Comparison of ENCODE assay signal across 3 cellular contexts in the genomic region with DNA sequence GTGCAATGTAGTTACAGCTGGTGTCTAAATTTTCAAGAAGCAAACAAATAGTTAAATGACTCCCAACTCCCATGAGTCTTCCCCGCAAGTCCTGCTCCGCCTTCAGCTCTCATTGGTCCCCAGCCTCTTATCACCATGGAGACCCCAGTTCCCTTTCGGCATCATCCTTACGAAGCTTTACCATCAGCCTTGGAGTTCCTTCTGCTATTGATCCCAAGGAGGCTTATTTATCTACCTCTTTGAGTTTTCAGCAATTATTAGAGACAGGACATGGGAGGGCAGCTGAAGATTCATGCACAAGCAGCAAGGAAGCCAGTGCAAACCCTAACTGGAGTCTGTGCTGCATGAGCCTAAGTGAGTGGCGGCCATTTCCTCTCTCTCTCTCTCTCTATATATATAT.
TF ChIP-seq lines count a peak whose summit lies in the region.

No MANE protein-coding gene starts in this region.

TF ChIP-seq in GM23338, 12 proteins besides CTCF, POLR2A, EP300 and RAD21 (continues in another document):
- TF ChIP-seq EZH2phosphoT487 (IDR thresholded peaks at IDR 0.05; ENCODE audit: unreplicated experiment) (no peak), NANOG (IDR thresholded peaks at IDR 0.05; ENCODE audit: borderline replicate concordance) (no peak), POLR2AphosphoS5 (IDR thresholded peaks at IDR 0.05; ENCODE audit: low read depth) (no peak), CREB1 (CRISPR knock-in tag; IDR thresholded peaks at IDR 0.05; ENCODE audit: low read depth) (no peak)
- TF ChIP-seq, protein P1, sequence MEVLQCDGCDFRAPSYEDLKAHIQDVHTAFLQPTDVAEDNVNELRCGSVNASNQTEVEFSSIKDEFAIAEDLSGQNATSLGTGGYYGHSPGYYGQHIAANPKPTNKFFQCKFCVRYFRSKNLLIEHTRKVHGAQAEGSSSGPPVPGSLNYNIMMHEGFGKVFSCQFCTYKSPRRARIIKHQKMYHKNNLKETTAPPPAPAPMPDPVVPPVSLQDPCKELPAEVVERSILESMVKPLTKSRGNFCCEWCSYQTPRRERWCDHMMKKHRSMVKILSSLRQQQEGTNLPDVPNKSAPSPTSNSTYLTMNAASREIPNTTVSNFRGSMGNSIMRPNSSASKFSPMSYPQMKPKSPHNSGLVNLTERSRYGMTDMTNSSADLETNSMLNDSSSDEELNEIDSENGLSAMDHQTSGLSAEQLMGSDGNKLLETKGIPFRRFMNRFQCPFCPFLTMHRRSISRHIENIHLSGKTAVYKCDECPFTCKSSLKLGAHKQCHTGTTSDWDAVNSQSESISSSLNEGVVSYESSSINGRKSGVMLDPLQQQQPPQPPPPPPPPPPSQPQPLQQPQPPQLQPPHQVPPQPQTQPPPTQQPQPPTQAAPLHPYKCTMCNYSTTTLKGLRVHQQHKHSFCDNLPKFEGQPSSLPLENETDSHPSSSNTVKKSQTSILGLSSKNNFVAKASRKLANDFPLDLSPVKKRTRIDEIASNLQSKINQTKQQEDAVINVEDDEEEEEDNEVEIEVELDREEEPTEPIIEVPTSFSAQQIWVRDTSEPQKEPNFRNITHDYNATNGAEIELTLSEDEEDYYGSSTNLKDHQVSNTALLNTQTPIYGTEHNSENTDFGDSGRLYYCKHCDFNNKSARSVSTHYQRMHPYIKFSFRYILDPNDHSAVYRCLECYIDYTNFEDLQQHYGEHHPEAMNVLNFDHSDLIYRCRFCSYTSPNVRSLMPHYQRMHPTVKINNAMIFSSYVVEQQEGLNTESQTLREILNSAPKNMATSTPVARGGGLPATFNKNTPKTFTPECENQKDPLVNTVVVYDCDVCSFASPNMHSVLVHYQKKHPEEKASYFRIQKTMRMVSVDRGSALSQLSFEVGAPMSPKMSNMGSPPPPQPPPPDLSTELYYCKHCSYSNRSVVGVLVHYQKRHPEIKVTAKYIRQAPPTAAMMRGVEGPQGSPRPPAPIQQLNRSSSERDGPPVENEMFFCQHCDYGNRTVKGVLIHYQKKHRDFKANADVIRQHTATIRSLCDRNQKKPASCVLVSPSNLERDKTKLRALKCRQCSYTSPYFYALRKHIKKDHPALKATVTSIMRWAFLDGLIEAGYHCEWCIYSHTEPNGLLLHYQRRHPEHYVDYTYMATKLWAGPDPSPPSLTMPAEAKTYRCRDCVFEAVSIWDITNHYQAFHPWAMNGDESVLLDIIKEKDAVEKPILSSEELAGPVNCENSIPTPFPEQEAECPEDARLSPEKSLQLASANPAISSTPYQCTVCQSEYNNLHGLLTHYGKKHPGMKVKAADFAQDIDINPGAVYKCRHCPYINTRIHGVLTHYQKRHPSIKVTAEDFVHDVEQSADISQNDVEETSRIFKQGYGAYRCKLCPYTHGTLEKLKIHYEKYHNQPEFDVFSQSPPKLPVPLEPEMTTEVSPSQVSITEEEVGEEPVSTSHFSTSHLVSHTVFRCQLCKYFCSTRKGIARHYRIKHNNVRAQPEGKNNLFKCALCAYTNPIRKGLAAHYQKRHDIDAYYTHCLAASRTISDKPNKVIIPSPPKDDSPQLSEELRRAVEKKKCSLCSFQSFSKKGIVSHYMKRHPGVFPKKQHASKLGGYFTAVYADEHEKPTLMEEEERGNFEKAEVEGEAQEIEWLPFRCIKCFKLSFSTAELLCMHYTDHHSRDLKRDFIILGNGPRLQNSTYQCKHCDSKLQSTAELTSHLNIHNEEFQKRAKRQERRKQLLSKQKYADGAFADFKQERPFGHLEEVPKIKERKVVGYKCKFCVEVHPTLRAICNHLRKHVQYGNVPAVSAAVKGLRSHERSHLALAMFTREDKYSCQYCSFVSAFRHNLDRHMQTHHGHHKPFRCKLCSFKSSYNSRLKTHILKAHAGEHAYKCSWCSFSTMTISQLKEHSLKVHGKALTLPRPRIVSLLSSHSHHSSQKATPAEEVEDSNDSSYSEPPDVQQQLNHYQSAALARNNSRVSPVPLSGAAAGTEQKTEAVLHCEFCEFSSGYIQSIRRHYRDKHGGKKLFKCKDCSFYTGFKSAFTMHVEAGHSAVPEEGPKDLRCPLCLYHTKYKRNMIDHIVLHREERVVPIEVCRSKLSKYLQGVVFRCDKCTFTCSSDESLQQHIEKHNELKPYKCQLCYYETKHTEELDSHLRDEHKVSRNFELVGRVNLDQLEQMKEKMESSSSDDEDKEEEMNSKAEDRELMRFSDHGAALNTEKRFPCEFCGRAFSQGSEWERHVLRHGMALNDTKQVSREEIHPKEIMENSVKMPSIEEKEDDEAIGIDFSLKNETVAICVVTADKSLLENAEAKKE (CRISPR knock-in tag; IDR thresholded peaks at IDR 0.05), result no peak

TF ChIP-seq in K562, 482 proteins besides CTCF, POLR2A, EP300 and RAD21:
- TF ChIP-seq RFX1 (IDR thresholded peaks at IDR 0.05) (peak; percentile 69), NFYB (IDR thresholded peaks at IDR 0.05; ENCODE audit: extremely low read depth, insufficient read length) (peak; percentile 21), KDM1A (IDR thresholded peaks at IDR 0.05) (peak in 1 of 2 experiments; percentile 17; a peak in 1 of 4 replicates), ZNF766 (CRISPR knock-in tag; conservative IDR thresholded peaks at IDR 0.05) (no peak), RCOR1 (IDR thresholded peaks at IDR 0.05; ENCODE audit: borderline replicate concordance in 1 of 2, low read depth in 2 of 2, low read length in 2 of 2) (0 out of 4 replicates have a peak, but pooled peaks of 1 of the 2 experiments have one; percentile 60)
- TF ChIP-seq, protein P2, sequence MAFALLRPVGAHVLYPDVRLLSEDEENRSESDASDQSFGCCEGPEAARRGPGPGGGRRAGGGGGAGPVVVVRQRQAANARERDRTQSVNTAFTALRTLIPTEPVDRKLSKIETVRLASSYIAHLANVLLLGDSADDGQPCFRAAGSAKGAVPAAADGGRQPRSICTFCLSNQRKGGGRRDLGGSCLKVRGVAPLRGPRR (CRISPR knock-in tag; IDR thresholded peaks at IDR 0.05), result no peak
TF ChIP-seq in K562: peak in this region for 4.

TF ChIP-seq in neural cell, 6 proteins besides CTCF, POLR2A, EP300 and RAD21:
- TF ChIP-seq SMC3 (conservative IDR thresholded peaks at IDR 0.05; ENCODE audit: poor library complexity) (no peak), POLR2AphosphoS5 (IDR thresholded peaks at IDR 0.05) (peak; percentile 92), EZH2 (IDR thresholded peaks at IDR 0.05; ENCODE audit: borderline replicate concordance, insufficient read depth, low read length, poor library complexity, severe bottlenecking) (no peak), MXI1 (conservative IDR thresholded peaks at IDR 0.05; ENCODE audit: poor library complexity, severe bottlenecking) (peak; percentile 13), TAF1 (IDR thresholded peaks at IDR 0.05; ENCODE audit: low read depth) (peak; percentile 67)
- TF ChIP-seq, protein P3, sequence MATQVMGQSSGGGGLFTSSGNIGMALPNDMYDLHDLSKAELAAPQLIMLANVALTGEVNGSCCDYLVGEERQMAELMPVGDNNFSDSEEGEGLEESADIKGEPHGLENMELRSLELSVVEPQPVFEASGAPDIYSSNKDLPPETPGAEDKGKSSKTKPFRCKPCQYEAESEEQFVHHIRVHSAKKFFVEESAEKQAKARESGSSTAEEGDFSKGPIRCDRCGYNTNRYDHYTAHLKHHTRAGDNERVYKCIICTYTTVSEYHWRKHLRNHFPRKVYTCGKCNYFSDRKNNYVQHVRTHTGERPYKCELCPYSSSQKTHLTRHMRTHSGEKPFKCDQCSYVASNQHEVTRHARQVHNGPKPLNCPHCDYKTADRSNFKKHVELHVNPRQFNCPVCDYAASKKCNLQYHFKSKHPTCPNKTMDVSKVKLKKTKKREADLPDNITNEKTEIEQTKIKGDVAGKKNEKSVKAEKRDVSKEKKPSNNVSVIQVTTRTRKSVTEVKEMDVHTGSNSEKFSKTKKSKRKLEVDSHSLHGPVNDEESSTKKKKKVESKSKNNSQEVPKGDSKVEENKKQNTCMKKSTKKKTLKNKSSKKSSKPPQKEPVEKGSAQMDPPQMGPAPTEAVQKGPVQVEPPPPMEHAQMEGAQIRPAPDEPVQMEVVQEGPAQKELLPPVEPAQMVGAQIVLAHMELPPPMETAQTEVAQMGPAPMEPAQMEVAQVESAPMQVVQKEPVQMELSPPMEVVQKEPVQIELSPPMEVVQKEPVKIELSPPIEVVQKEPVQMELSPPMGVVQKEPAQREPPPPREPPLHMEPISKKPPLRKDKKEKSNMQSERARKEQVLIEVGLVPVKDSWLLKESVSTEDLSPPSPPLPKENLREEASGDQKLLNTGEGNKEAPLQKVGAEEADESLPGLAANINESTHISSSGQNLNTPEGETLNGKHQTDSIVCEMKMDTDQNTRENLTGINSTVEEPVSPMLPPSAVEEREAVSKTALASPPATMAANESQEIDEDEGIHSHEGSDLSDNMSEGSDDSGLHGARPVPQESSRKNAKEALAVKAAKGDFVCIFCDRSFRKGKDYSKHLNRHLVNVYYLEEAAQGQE (IDR thresholded peaks at IDR 0.05; ENCODE audit: borderline replicate concordance), result peak; percentile 85
